30 cellular contexts compared by ENCODE assay signal in the genomic region with DNA sequence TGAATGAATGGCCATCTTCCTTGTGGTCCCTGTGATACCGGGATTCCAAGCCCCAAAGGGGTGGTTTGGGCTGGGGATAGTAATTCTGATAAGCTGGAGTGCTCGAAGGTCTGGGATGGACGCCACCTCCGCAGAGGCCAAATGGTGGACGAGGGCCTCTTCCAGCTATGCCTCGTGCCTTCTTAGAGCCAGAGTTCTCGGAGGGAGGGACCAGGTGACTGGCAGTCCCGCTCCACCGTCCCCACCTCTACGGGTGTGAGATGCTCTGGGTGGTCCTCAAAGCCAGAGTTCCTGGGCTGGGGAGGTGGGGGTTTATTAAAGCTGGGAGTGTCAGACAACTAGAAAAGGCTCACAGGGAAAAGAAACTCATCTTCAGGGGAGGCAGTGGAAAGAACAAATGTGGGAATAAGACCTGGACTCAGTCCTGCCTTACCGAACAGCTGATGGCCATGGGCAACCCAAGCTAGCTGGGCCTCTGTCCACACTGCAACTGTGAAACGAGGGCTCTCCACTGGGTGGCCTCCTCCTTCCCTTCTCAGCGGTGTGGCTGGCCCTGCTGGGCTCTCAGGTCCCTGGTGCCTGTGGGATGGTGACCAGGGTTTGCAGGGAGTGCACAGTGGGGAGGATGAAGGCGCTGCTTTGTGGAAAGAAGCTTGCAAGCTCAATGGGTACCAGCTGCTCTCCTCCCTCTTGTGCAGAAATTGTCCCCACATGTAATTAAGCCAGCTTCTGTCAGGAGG.
DNase-seq lines count a peak whose midpoint lies in the region; ATAC-seq and TF ChIP-seq lines count a peak whose summit lies in the region.
"Had no signal": no experiment of that assay in that cellular context is flagged by ENCODE, and none has a peak within 500 bp of the region (broad histone marks: within the 10 kb centered on the region; RNA-seq: fewer than 3 reads in every experiment).

No MANE protein-coding gene starts in this region.

- H3K9me3 Mint-ChIP-seq in H9 (no peaks in the 10 kb centered on the region; a peak in 1 of 5 replicates), WTC11 (peaks cover under 1% of the 10 kb centered on the region; the same call in 1 of the 2 replicates)
- H3K9me3 Mint-ChIP-seq: activated naive CD4-positive, alpha-beta T cell treated with anti-CD3 and anti-CD28 coated beads, Interleukin-2, amount 50 U/mL, for 24 hours; activated T-helper 2 cell treated with anti-CD3 and anti-CD28 coated beads, Interferon-gamma antibody, Interleukin-2, Interleukin-4, amounts not matched to agents 10 μg/mL and 5 μg/mL and 100 μg/mL, durations not matched to agents 14 hours and 24 hours and 36 hours; immature natural killer cell; stimulated activated naive B cell treated with anti-CD40 and anti-IgM and Interleukin-4, amounts not matched to agents 10 μg/mL and 1 μg/mL and 100 μg/mL, for 72 hours had no signal

- H2BK120ac ChIP-seq in H9 (ENCODE audit: low read depth, low read length, poor library complexity, severe bottlenecking), result no peak overlapping the region
- no peak overlapping the region for H2BK120ac ChIP-seq in trophoblast cell (ENCODE audit: insufficient read depth, low read length, poor library complexity)

- H3K27ac ChIP-seq in H9 (ENCODE audit: insufficient read length, low read depth, low read length), result no peak overlapping the region
- peak overlapping the region in 15 of 21 experiments; percentile 43 to 90 (median 84) for H3K27ac ChIP-seq in skin epidermis
- no peak overlapping the region for H3K27ac ChIP-seq in trophoblast cell (ENCODE audit: low read depth, low read length)
- H3K27ac ChIP-seq: C4-2B, epithelial cell of prostate, SK-N-MC had no signal

- H3K36me3 Mint-ChIP-seq in H9 (ENCODE audit: insufficient read depth in 1 of 3, low read depth in 3 of 3) (peaks cover 0 to 7% (median 4%) of the 10 kb centered on the region in 3 experiments; a peak in 4 of 7 replicates), WTC11 (peaks cover 4% of the 10 kb centered on the region; the same call in 1 of the 2 replicates)
- H3K36me3 Mint-ChIP-seq: activated naive CD4-positive, alpha-beta T cell treated with anti-CD3 and anti-CD28 coated beads, Interleukin-2, amount 50 U/mL, for 24 hours had no signal

- H2BK12ac ChIP-seq in H9 (ENCODE audit: insufficient read length, low read depth, low read length), result no peak overlapping the region
- no peak overlapping the region for H2BK12ac ChIP-seq in trophoblast cell (ENCODE audit: low read length)

- ATAC-seq in WTC11 (no peak), left lobe of liver (peak; percentile 20), HG03139 (IDR thresholded peaks at IDR 0.05; ENCODE audit: unreplicated experiment) (no peak), GM19351 (IDR thresholded peaks at IDR 0.05; ENCODE audit: unreplicated experiment) (no peak)
- ATAC-seq: PC-3; stimulated activated naive B cell treated with anti-CD40 and anti-IgM and Interleukin-4, amounts not matched to agents 10 μg/mL and 1 μg/mL and 100 μg/mL, for 72 hours had no signal

- no peaks in the 10 kb centered on the region for H4K20me1 ChIP-seq in H9 (ENCODE audit: control insufficient read depth, insufficient read depth, insufficient read length)

- H3K4me2 ChIP-seq in H9 (ENCODE audit: insufficient read depth, insufficient read length, low read length) (no peak overlapping the region), trophoblast cell (ENCODE audit: low read length) (no peak overlapping the region)

- no peak overlapping the region for H3T11ph ChIP-seq in H9 (ENCODE audit: low read length)

- WGBS in H9 (ENCODE audit: extremely low coverage, insufficient read length, low lambda C conversion rate), result no CpG with 5 or more reads among the region's 14 CpGs
- WGBS in trophoblast cell (ENCODE audit: extremely low coverage, insufficient coverage, insufficient read length), result no CpG with 5 or more reads among the region's 14 CpGs

- H3K79me2 ChIP-seq in H9 (ENCODE audit: insufficient read depth, low read length), result no peaks in the 10 kb centered on the region
- no peaks in the 10 kb centered on the region for H3K79me2 ChIP-seq in trophoblast cell (ENCODE audit: control insufficient read depth, insufficient read depth, low read length, poor library complexity)

- H3K36me3 ChIP-seq in trophoblast cell (ENCODE audit: control insufficient read depth in 1 of 2, insufficient read depth in 2 of 2, low read length in 2 of 2), result peaks cover 0 to 10% of the 10 kb centered on the region in 2 experiments

- DNase-seq in H9 (peak; percentile 30), WTC11 (ENCODE audit: low spot score) (no peak), left lobe of liver (ENCODE audit: low spot score) (peak; percentile 39), trophoblast cell (no peak), NCI-H510A treated with DMSO at 0.1 percent for 48 hours (lab: John Stamatoyannopoulos, UW) (no peak)
- DNase-seq: activated CD4-positive, alpha-beta T cell treated with anti-CD3 and anti-CD28 coated beads, Interleukin-2, amount 50 U/mL, for 48 hours; activated CD4-positive, CD25-positive, alpha-beta regulatory T cell treated with anti-CD3 and anti-CD28 coated beads, Interleukin-2, amount 50 U/mL, for 72 hours; activated CD8-positive, alpha-beta memory T cell treated with anti-CD3 and anti-CD28 coated beads, Interleukin-2, amount 50 U/mL, for 4 hours; amygdala; DND-41; effector CD4-positive, alpha-beta T cell; GF-D8; HFFc6; hypothalamus; immature natural killer cell; mesendoderm; NCI-H1417; NCI-H2081; NCI-H526 treated with DMSO at 0.1 percent for 48 hours; PC-3; posterior cingulate gyrus; stimulated activated naive B cell treated with anti-CD40 and anti-IgM and Interleukin-4, amounts not matched to agents 10 μg/mL and 1 μg/mL and 100 μg/mL, for 72 hours had no signal

- no peak overlapping the region for H3K9ac ChIP-seq in H9 (ENCODE audit: extremely low read depth, insufficient read length, low read length)
- H3K9ac ChIP-seq in trophoblast cell (ENCODE audit: low read length), result no peak overlapping the region

- peaks cover 7 to 14% of the 10 kb centered on the region in 2 experiments for H3K4me1 Mint-ChIP-seq in H9
- peaks cover 8% of the 10 kb centered on the region; the same call in 1 of the 2 replicates for H3K4me1 Mint-ChIP-seq in WTC11

- H3K79me1 ChIP-seq in H9 (ENCODE audit: insufficient read depth, low read depth, low read length, poor library complexity, severe bottlenecking), result no peaks in the 10 kb centered on the region
- no peaks in the 10 kb centered on the region for H3K79me1 ChIP-seq in trophoblast cell (ENCODE audit: low read length)

- H3K23ac ChIP-seq in H9 (ENCODE audit: insufficient read length, low read depth, low read length) (no peak overlapping the region), trophoblast cell (ENCODE audit: low read length) (no peak overlapping the region)

- no peak overlapping the region for H4K5ac ChIP-seq in H9 (ENCODE audit: insufficient read length, low read depth, low read length)

- no peak overlapping the region for H3K14ac ChIP-seq in H9 (ENCODE audit: insufficient read depth, low read length)
- no peak overlapping the region for H3K14ac ChIP-seq in trophoblast cell (ENCODE audit: low read length)

- H4K8ac ChIP-seq in H9 (replicated peaks; ENCODE audit: insufficient read length, low read depth, low read length) (no peak overlapping the region), trophoblast cell (ENCODE audit: low read depth, low read length) (no peak overlapping the region)

- H3K27ac Mint-ChIP-seq in H9 (peak overlapping the region in 1 of 3 experiments; percentile 44; a peak in 1 of 7 replicates), WTC11 (0 out of 2 replicates have a peak overlapping the region, but pooled peaks have one; percentile 19)
- H3K27ac Mint-ChIP-seq: activated T-helper 2 cell treated with anti-CD3 and anti-CD28 coated beads, Interferon-gamma antibody, Interleukin-2, Interleukin-4, amounts not matched to agents 10 μg/mL and 5 μg/mL and 100 μg/mL, durations not matched to agents 14 hours and 24 hours and 36 hours; HFFc6 had no signal

- POLR2A ChIA-PET in WTC11 (lab: Charles Lee), result interaction anchor here (2.0 kb wide), 1 partner anchor 88 kb away, joined by 4 read pairs; no protein-coding TSS in a partner anchor

- no peaks in the 10 kb centered on the region for H3K9me3 ChIP-seq in H9 (ENCODE audit: control insufficient read depth, low read depth, low read length)
- H3K9me3 ChIP-seq in trophoblast cell (ENCODE audit: insufficient read depth, low read depth, low read length), result no peaks in the 10 kb centered on the region

- H4K91ac ChIP-seq in H9 (ENCODE audit: insufficient read length, low read depth, low read length) (no peak overlapping the region), trophoblast cell (ENCODE audit: low read depth, low read length) (no peak overlapping the region)

- no peak overlapping the region for H3K4me3 ChIP-seq in skin epidermis
- H3K4me3 ChIP-seq in trophoblast cell (ENCODE audit: low read depth, low read length), result no peak overlapping the region
- H3K4me3 ChIP-seq: SK-N-MC had no signal

- H2BK15ac ChIP-seq in H9 (ENCODE audit: low read depth, low read length), result no peak overlapping the region

- H3K27me3 ChIP-seq in H9 (ENCODE audit: insufficient read depth, low read length), result no peaks in the 10 kb centered on the region
- no peaks in the 10 kb centered on the region for H3K27me3 ChIP-seq in trophoblast cell (ENCODE audit: insufficient read depth, low read length)

- H3K56ac ChIP-seq in H9 (ENCODE audit: insufficient read length, low read depth, low read length), result no peak overlapping the region

- H2BK5ac ChIP-seq in H9 (ENCODE audit: insufficient read length, low read length), result no peak overlapping the region
- no peak overlapping the region for H2BK5ac ChIP-seq in trophoblast cell (ENCODE audit: low read depth, low read length, poor library complexity)

- no peak overlapping the region for H2AFZ ChIP-seq in H9 (ENCODE audit: low read length)
- H2AFZ ChIP-seq in trophoblast cell (ENCODE audit: insufficient read depth, low read length, poor library complexity), result no peak overlapping the region

- no peak overlapping the region for H3K18ac ChIP-seq in H9 (ENCODE audit: insufficient read length, low read depth, low read length)
- H3K18ac ChIP-seq in trophoblast cell (ENCODE audit: low read length), result no peak overlapping the region

- H3K4ac ChIP-seq in H9 (ENCODE audit: low read depth, low read length) (no peak overlapping the region), trophoblast cell (ENCODE audit: low read depth, low read length) (no peak overlapping the region)

- no peak overlapping the region for H4K12ac ChIP-seq in trophoblast cell (ENCODE audit: low read depth, low read length)

- TF ChIP-seq CTCF in H9 (conservative IDR thresholded peaks at IDR 0.05) (no peak), WTC11 (IDR thresholded peaks at IDR 0.05) (no peak)

- no peaks in the 10 kb centered on the region for H3K4me1 ChIP-seq in H9 (ENCODE audit: insufficient read depth, low read length)
- H3K4me1 ChIP-seq in trophoblast cell (ENCODE audit: control insufficient read depth in 1 of 2, insufficient read depth in 2 of 2, low read length in 2 of 2), result peaks cover 3 to 13% of the 10 kb centered on the region in 2 experiments

- CTCF ChIA-PET in WTC11 (lab: Charles Lee), result interaction anchor here (0.6 to 2.1 kb wide), 5 partner anchors 8 to 96 kb away, joined by 3 to 16 read pairs (median 5); no protein-coding TSS in a partner anchor

- no peak overlapping the region for H3K4me3 Mint-ChIP-seq in H9
- H3K4me3 Mint-ChIP-seq in WTC11, result no peak overlapping the region
- H3K4me3 Mint-ChIP-seq: activated naive CD4-positive, alpha-beta T cell treated with anti-CD3 and anti-CD28 coated beads, Interleukin-2, amount 50 U/mL, for 24 hours; HFFc6; immature natural killer cell had no signal

- no peak overlapping the region for H2AK5ac ChIP-seq in H9 (ENCODE audit: insufficient read length, low read length)
- H2AK5ac ChIP-seq in trophoblast cell (ENCODE audit: low read length), result no peak overlapping the region

- H2BK20ac ChIP-seq in H9 (ENCODE audit: low read depth, low read length, poor library complexity, severe bottlenecking), result no peak overlapping the region

- no peaks in the 10 kb centered on the region for H3K23me2 ChIP-seq in H9 (ENCODE audit: insufficient read length, low read depth, low read length, poor library complexity, severe bottlenecking)

- H3K27me3 Mint-ChIP-seq in H9 (ENCODE audit: low read depth) (no peaks in the 10 kb centered on the region), WTC11 (ENCODE audit: low read depth) (no peaks in the 10 kb centered on the region)
- H3K27me3 Mint-ChIP-seq: activated naive CD4-positive, alpha-beta T cell treated with anti-CD3 and anti-CD28 coated beads, Interleukin-2, amount 50 U/mL, for 24 hours had no signal

Comparison
In these comparisons a context has a peak if more than half of its experiments do, and no peak if none do; other contexts are left out.
1. DNase-seq: peak in H9 (single experiment) and left lobe of liver (single experiment); none in WTC11 (single experiment), trophoblast cell (0 of 2) and NCI-H510A treated with DMSO at 0.1 percent for 48 hours (single experiment).
2. H3K27ac ChIP-seq: peak in skin epidermis (15 of 21); none in H9 (single experiment) and trophoblast cell (single experiment).